ENCODE assay signal across 26 cellular contexts in the genomic region with DNA sequence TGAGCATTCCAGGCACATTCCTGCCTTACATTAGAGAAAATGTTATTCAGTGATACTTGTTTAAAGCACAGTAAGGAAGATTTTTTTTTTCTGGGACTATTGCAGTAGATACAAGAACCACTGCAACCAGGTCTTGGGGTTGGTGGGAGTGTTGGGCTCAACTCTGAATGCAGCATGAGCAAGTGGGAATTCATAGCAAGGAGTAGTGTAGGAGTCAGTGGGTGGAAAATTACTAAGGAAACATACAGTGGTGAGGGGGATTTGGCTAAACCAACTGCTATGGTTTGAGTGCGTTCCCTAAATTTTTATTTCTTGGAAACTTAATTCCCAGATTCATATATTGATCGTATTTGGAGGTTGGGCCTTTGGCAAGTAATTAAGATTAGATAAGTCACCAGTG. TPM values are rescaled to one million over a fixed set of nuclear protein-coding genes. Genes with fewer than 3 reads are reported as not detected.
A peak's percentile ranks its signal among the peaks of the same experiment; 100 is the strongest.
DNase-seq lines count a peak whose midpoint lies in the region; ATAC-seq and TF ChIP-seq lines count a peak whose summit lies in the region.
"Had no signal": no experiment of that assay in that cellular context is flagged by ENCODE, and none has a peak within 500 bp of the region (broad histone marks: within the 10 kb centered on the region; RNA-seq: fewer than 3 reads in every experiment).

No MANE protein-coding gene starts in this region.

- H3K9me3 Mint-ChIP-seq in activated T-cell treated with anti-CD3 and anti-CD28 coated beads, Interleukin-2, amount 50 U/mL, for 72 hours = no peaks in the 10 kb centered on the region
- no peaks in the 10 kb centered on the region for H3K9me3 Mint-ChIP-seq in immature natural killer cell
- H3K9me3 Mint-ChIP-seq: activated T-helper 1 cell treated with anti-CD3 and anti-CD28 coated beads, Interleukin-12 subunit alpha, Interleukin-12 subunit beta, Interleukin-2, Interleukin-4 antibody, amounts not matched to agents 30 ng/mL and 10 ng/mL and 1 ng/mL, durations not matched to agents 14 hours and 24 hours and 36 hours; stimulated activated naive CD8-positive, alpha-beta T cell treated with anti-CD3 and anti-CD28 coated beads, Interleukin-15, Interleukin-2, amounts not matched to agents 100 ng/mL and 50 ng/mL, for 24 hours; T-helper 1 cell treated with Interleukin-12 subunit alpha and Interleukin-12 subunit beta and Interleukin-4 antibody, amounts not matched to agents 30 μg/mL and 1 μg/mL, for 36 hours had no signal

- TF ChIP-seq POLR2A in thyroid gland (IDR thresholded peaks at IDR 0.05) = no peak

- H3K27me3 ChIP-seq in thyroid gland = no peaks in the 10 kb centered on the region
- H3K27me3 ChIP-seq: ascending aorta, foreskin keratinocyte, left lung, right lobe of liver, tibial artery had no signal

- peaks cover 60 to 78% of the 10 kb centered on the region in 2 donors for H3K4me1 ChIP-seq in thyroid gland

- H3K27me3 Mint-ChIP-seq in activated T-cell treated with anti-CD3 and anti-CD28 coated beads, Interleukin-2, amount 50 U/mL, for 72 hours (ENCODE audit: low read depth) = no peaks in the 10 kb centered on the region
- no peaks in the 10 kb centered on the region for H3K27me3 Mint-ChIP-seq in T-helper 17 cell
- peaks cover 0 to 2% (median 0%) of the 10 kb centered on the region in 3 donors for H3K27me3 Mint-ChIP-seq in immature natural killer cell (ENCODE audit: low read depth in 3 of 3)
- H3K27me3 Mint-ChIP-seq: activated CD8-positive, alpha-beta memory T cell treated with anti-CD3 and anti-CD28 coated beads, Interleukin-2, amount 10 ng/mL, durations not matched to agents 7 days and 5 days; stimulated activated naive CD8-positive, alpha-beta T cell treated with anti-CD3 and anti-CD28 coated beads, Interleukin-15, Interleukin-2, amounts not matched to agents 100 ng/mL and 50 ng/mL, for 24 hours had no signal

- TF ChIP-seq CTCF in thyroid gland (IDR thresholded peaks at IDR 0.05) = no peak

- intact Hi-C loops in thyroid gland (cut with DNase I) = no loop called here

- H3K4me3 Mint-ChIP-seq in activated T-cell treated with anti-CD3 and anti-CD28 coated beads, Interleukin-2, amount 50 U/mL, for 72 hours = no peak overlapping the region
- peak overlapping the region; percentile 19 for H3K4me3 Mint-ChIP-seq in T-helper 17 cell
- peak overlapping the region; percentile 3 to 31 (median 5) for H3K4me3 Mint-ChIP-seq in immature natural killer cell
- H3K4me3 Mint-ChIP-seq: activated CD8-positive, alpha-beta memory T cell treated with anti-CD3 and anti-CD28 coated beads, Interleukin-2, amount 10 ng/mL, durations not matched to agents 7 days and 5 days; activated T-helper 1 cell treated with anti-CD3 and anti-CD28 coated beads, Interleukin-12 subunit alpha, Interleukin-12 subunit beta, Interleukin-2, Interleukin-4 antibody, amounts not matched to agents 30 ng/mL and 10 ng/mL and 1 ng/mL, durations not matched to agents 14 hours and 24 hours and 36 hours; stimulated activated naive CD8-positive, alpha-beta T cell treated with anti-CD3 and anti-CD28 coated beads, Interleukin-15, Interleukin-2, amounts not matched to agents 100 ng/mL and 50 ng/mL, for 24 hours; T-helper 1 cell treated with Interleukin-12 subunit alpha and Interleukin-12 subunit beta and Interleukin-4 antibody, amounts not matched to agents 30 μg/mL and 1 μg/mL, for 36 hours had no signal

- no peaks in the 10 kb centered on the region for H3K9me3 ChIP-seq in T-helper 17 cell (ENCODE audit: control insufficient read depth, low read length, poor library complexity, severe bottlenecking)
- H3K9me3 ChIP-seq in thyroid gland = no peaks in the 10 kb centered on the region
- H3K9me3 ChIP-seq: ascending aorta, left lung, right lobe of liver, tibial artery had no signal

- no peak overlapping the region for H3K4me3 ChIP-seq in thyroid gland (replicated peaks in 1 of 3)
- H3K4me3 ChIP-seq: ascending aorta, left lung, right lobe of liver, tibial artery had no signal

- H3K27ac Mint-ChIP-seq in activated T-cell treated with anti-CD3 and anti-CD28 coated beads, Interleukin-2, amount 50 U/mL, for 72 hours = peak overlapping the region; percentile 25
- H3K27ac Mint-ChIP-seq in T-helper 17 cell (no peak overlapping the region), immature natural killer cell (peak overlapping the region; percentile 41 to 81 (median 68))
- H3K27ac Mint-ChIP-seq: activated CD8-positive, alpha-beta memory T cell treated with anti-CD3 and anti-CD28 coated beads, Interleukin-2, amount 10 ng/mL, durations not matched to agents 7 days and 5 days; stimulated activated naive CD8-positive, alpha-beta T cell treated with anti-CD3 and anti-CD28 coated beads, Interleukin-15, Interleukin-2, amounts not matched to agents 100 ng/mL and 50 ng/mL, for 24 hours; T-helper 1 cell treated with Interleukin-12 subunit alpha and Interleukin-12 subunit beta and Interleukin-4 antibody, amounts not matched to agents 30 μg/mL and 1 μg/mL, for 36 hours had no signal

- peak overlapping the region in 2 of 3 donors; percentile 14 to 39 for H3K27ac ChIP-seq in thyroid gland
- H3K27ac ChIP-seq: ascending aorta, foreskin keratinocyte, parathyroid adenoma, right lobe of liver, tibial artery had no signal

- H3K36me3 ChIP-seq in thyroid gland = no peaks in the 10 kb centered on the region
- H3K36me3 ChIP-seq: tibial artery had no signal

- peaks cover 54% of the 10 kb centered on the region for H3K4me1 Mint-ChIP-seq in activated T-cell treated with anti-CD3 and anti-CD28 coated beads, Interleukin-2, amount 50 U/mL, for 72 hours (ENCODE audit: low read depth)
- peaks cover 66% of the 10 kb centered on the region for H3K4me1 Mint-ChIP-seq in T-helper 17 cell
- peaks cover 96 to 98% of the 10 kb centered on the region in 2 donors for H3K4me1 Mint-ChIP-seq in immature natural killer cell

- WGBS in thyroid gland, 2 donors = 97 to 98% methylated on average over 2 of the region's 2 CpGs

- ATAC-seq in activated T-cell treated with anti-CD3 and anti-CD28 coated beads, Interleukin-2, amount 50 U/mL, for 72 hours (replicated peaks in 1 of 2) = no peak
- no peak for ATAC-seq in T-helper 17 cell
- ATAC-seq: activated CD8-positive, alpha-beta memory T cell treated with anti-CD3 and anti-CD28 coated beads, Interleukin-2, amount 10 ng/mL, durations not matched to agents 7 days and 5 days; foreskin keratinocyte; HepG2 had no signal

- H3K36me3 Mint-ChIP-seq in activated T-cell treated with anti-CD3 and anti-CD28 coated beads, Interleukin-2, amount 50 U/mL, for 72 hours (ENCODE audit: insufficient read depth in 2 of 2) = peaks cover 15 to 60% of the 10 kb centered on the region in 2 donors
- peaks cover 21% of the 10 kb centered on the region for H3K36me3 Mint-ChIP-seq in T-helper 17 cell (ENCODE audit: low read depth)
- H3K36me3 Mint-ChIP-seq in immature natural killer cell = peaks cover 4 to 24% (median 10%) of the 10 kb centered on the region in 3 donors

- no peak for DNase-seq in activated T-cell treated with anti-CD3 and anti-CD28 coated beads, Interleukin-2, amount 50 U/mL, for 72 hours
- DNase-seq in activated T-cell treated with anti-CD3 and anti-CD28 coated beads, Interleukin-2, amount 50 U/mL, for 1 hour = no peak
- DNase-seq in T-helper 17 cell = no peak
- no peak for DNase-seq in immature natural killer cell
- no peak for DNase-seq in thyroid gland
- no peak for DNase-seq in NCI-H69 (lab: John Stamatoyannopoulos, UW)
- no peak for DNase-seq in D341Med (ENCODE audit: low spot score)
- DNase-seq in cerebellum (ENCODE audit: low spot score) = no peak
- DNase-seq: activated CD4-positive, alpha-beta T cell treated with anti-CD3 and anti-CD28 coated beads for 48 hours; activated CD8-positive, alpha-beta memory T cell treated with anti-CD3 and anti-CD28 coated beads, Interleukin-2, amount 10 ng/mL, durations not matched to agents 7 days and 5 days; activated naive CD4-positive, alpha-beta T cell treated with anti-CD3 and anti-CD28 coated beads, Interleukin-2, amount 50 U/mL, for 16 hours; effector CD8-positive, alpha-beta T cell; foreskin keratinocyte; HCEC 1CT; left lung; NCI-H1930; NCI-H748 treated with DMSO at 0.1 percent for 48 hours; right lobe of liver; RPMI8226; tibial artery had no signal

RNA-seq across cellular contexts. Expression of a gene that starts 22.4 kb away (rescaled TPM):
- 100 to 1,000 TPM; 173 to 194 TPM for total RNA-seq in activated T-cell treated with anti-CD3 and anti-CD28 coated beads, Interleukin-2, amount 50 U/mL, for 72 hours
- 100 to 1,000 TPM; 171 to 195 TPM for total RNA-seq in T-helper 17 cell
- 100 to 1,000 TPM in 1 of 3 donors, 10 to 100 TPM in 2; 55.8 to 105 (median 62.7) TPM for polyA plus RNA-seq in immature natural killer cell
- 100 to 1,000 TPM; 165 to 189 (median 169) TPM for total RNA-seq in thyroid gland
- 130 TPM for total RNA-seq in cerebellum

Comparison
In these comparisons a context has a peak if more than half of its experiments do, and no peak if none do; other contexts are left out.
1. H3K4me3 Mint-ChIP-seq: peak in T-helper 17 cell (single experiment) and immature natural killer cell (5 of 5); none in activated T-cell treated with anti-CD3 and anti-CD28 coated beads, Interleukin-2, amount 50 U/mL, for 72 hours (0 of 2).